In genomic region chr4:176753049-176753448, GRCh38 we compare ENCODE assay signal across 13 cellular contexts. TPM values are rescaled to one million over a fixed set of nuclear protein-coding genes. Genes with fewer than 3 reads are reported as not detected.
A peak's percentile ranks its signal among the peaks of the same experiment; 100 is the strongest.
DNase-seq lines count a peak whose midpoint lies in the region; ATAC-seq and TF ChIP-seq lines count a peak whose summit lies in the region.
"Had no signal": no experiment of that assay in that cellular context is flagged by ENCODE, and none has a peak within 500 bp of the region (broad histone marks: within the 10 kb centered on the region; RNA-seq: fewer than 3 reads in every experiment).

No MANE protein-coding gene starts in this region.

- no peak for TF ChIP-seq CTCF in BJ (IDR thresholded peaks at IDR 0.05; ENCODE audit: insufficient read depth, low read depth, low read length)

- no peak for ATAC-seq in HG02588 (IDR thresholded peaks at IDR 0.05; ENCODE audit: unreplicated experiment)
- ATAC-seq: pancreas had no signal

- DNase-seq in BJ (ENCODE audit: low read depth), result peak; percentile 80
- DNase-seq in NCI-H69 (lab: John Stamatoyannopoulos, UW), result peak; percentile 8
- DNase-seq in dermis blood vessel endothelial cell, result peak; percentile 73
- DNase-seq in non-pigmented ciliary epithelial cell (ENCODE audit: low read depth), result peak; percentile 78
- no peak for DNase-seq in germinal center (ENCODE audit: low spot score)
- DNase-seq in GM19240 (ENCODE audit: insufficient read length, low spot score), result no peak
- DNase-seq in 8988T, result no peak
- DNase-seq: left ventricle myocardium inferior, NCI-H1417, pancreas, substantia nigra had no signal

- CTCF ChIA-PET in BJ (lab: Yijun Ruan, JAX), result interaction anchor here (1.4 kb wide), 1 partner anchor 13 kb away, joined by 3 read pairs; no protein-coding TSS in a partner anchor

- H3K36me3 ChIP-seq in BJ (ENCODE audit: control insufficient read depth, insufficient read depth, low read length), result no peaks in the 10 kb centered on the region
- H3K36me3 ChIP-seq: esophagus muscularis mucosa, left ventricle myocardium inferior, pancreas had no signal

- H3K4me3 ChIP-seq in BJ (ENCODE audit: low read depth, low read length), result no peak overlapping the region
- H3K4me3 ChIP-seq: esophagus muscularis mucosa, left ventricle myocardium inferior, pancreas had no signal

- H3K27me3 ChIP-seq in BJ (ENCODE audit: control insufficient read depth, insufficient read depth, low read length), result no peaks in the 10 kb centered on the region
- H3K27me3 ChIP-seq: esophagus muscularis mucosa, pancreas had no signal

- POLR2A ChIA-PET in BJ (lab: Charles Lee), result interaction anchor here (0.6 to 1.1 kb wide), 2 partner anchors 14 to 175 kb away, joined by 3 to 5 read pairs; no protein-coding TSS in a partner anchor

RNA-seq across cellular contexts. Expression of gene VEGFC, which starts 39.7 kb away (rescaled TPM):
- polyA plus RNA-seq in BJ (2011; rRNA removed), result 47.7 and 68.4 TPM in 2 replicates
- 56.5 and 61.7 TPM in 2 replicates for polyA minus RNA-seq in BJ (2011; rRNA and poly(A)+ RNA removed)
- total RNA-seq in dermis blood vessel endothelial cell, result 4.4 and 10.8 TPM in 2 replicates

Comparison
In these comparisons a context has a peak if more than half of its experiments do, and no peak if none do; other contexts are left out.
1. DNase-seq: peak in BJ (single experiment), NCI-H69 (single experiment), dermis blood vessel endothelial cell (single experiment) and non-pigmented ciliary epithelial cell (single experiment); none in germinal center (single experiment), GM19240 (single experiment) and 8988T (single experiment).